ENCODE assay signal across 19 cellular contexts in the genomic region with DNA sequence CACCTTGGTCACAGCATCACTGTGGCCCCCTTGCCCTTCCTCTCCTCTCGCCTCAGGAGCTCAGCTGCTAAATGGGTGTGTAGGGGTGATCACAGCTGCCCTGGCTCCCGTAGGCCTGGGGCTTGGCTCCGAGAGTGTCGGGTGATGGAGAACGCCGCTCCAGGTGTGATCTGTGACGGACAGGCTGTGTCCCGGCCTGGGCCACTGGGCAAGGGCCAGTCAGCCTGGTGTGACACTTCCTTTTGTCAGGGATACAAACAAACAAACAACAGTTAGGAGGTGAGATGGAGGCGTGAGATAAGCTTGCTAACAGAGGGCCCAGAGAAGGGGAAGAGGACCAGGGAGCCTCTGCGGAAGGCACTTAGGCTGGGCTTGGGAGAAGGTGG. TPM values are rescaled to one million over a fixed set of nuclear protein-coding genes. Genes with fewer than 3 reads are reported as not detected.
DNase-seq lines count a peak whose midpoint lies in the region; ATAC-seq and TF ChIP-seq lines count a peak whose summit lies in the region.
"Had no signal": no experiment of that assay in that cellular context is flagged by ENCODE, and none has a peak within 500 bp of the region (broad histone marks: within the 10 kb centered on the region; RNA-seq: fewer than 3 reads in every experiment).

No MANE protein-coding gene starts in this region.

- H3K4me3 ChIP-seq in colonic mucosa: no peak overlapping the region
- H3K4me3 ChIP-seq: GM23338 had no signal

- H3K4me1 ChIP-seq in colonic mucosa: peaks cover 7% of the 10 kb centered on the region

- no peaks in the 10 kb centered on the region for H3K9me3 ChIP-seq in colonic mucosa

- TF ChIP-seq CTCF in natural killer cell (IDR thresholded peaks at IDR 0.05) (no peak), type B pancreatic cell (conservative IDR thresholded peaks at IDR 0.05) (no peak), colonic mucosa (IDR thresholded peaks at IDR 0.05) (no peak)

- intact Hi-C loops in natural killer cell (cut with micrococcal nuclease) (no loop called here), colonic mucosa (cut with DNase I) (no loop called here)

- peak overlapping the region; percentile 73 for H3K27ac ChIP-seq in cingulate gyrus (ENCODE audit: low read depth, low read length)
- no peak overlapping the region for H3K27ac ChIP-seq in colonic mucosa

- H3K36me3 Mint-ChIP-seq in activated naive CD4-positive, alpha-beta T cell treated with anti-CD3 and anti-CD28 coated beads, Interleukin-2, amount 50 U/mL, for 24 hours: no peaks in the 10 kb centered on the region
- H3K36me3 Mint-ChIP-seq in activated naive CD4-positive, alpha-beta T cell treated with anti-CD3 and anti-CD28 coated beads, Interleukin-2, amount 10 ng/mL, durations not matched to agents 7 days and 5 days: no peaks in the 10 kb centered on the region
- H3K36me3 Mint-ChIP-seq in natural killer cell (no peaks in the 10 kb centered on the region), type B pancreatic cell (no peaks in the 10 kb centered on the region)

- H3K9me3 Mint-ChIP-seq in activated naive CD4-positive, alpha-beta T cell treated with anti-CD3 and anti-CD28 coated beads, Interleukin-2, amount 50 U/mL, for 24 hours: no peaks in the 10 kb centered on the region
- no peaks in the 10 kb centered on the region for H3K9me3 Mint-ChIP-seq in activated naive CD4-positive, alpha-beta T cell treated with anti-CD3 and anti-CD28 coated beads, Interleukin-2, amount 10 ng/mL, durations not matched to agents 7 days and 5 days
- H3K9me3 Mint-ChIP-seq in natural killer cell (no peaks in the 10 kb centered on the region), type B pancreatic cell (no peaks in the 10 kb centered on the region)
- H3K9me3 Mint-ChIP-seq: GM23338 had no signal

- H3K27ac Mint-ChIP-seq in activated naive CD4-positive, alpha-beta T cell treated with anti-CD3 and anti-CD28 coated beads, Interleukin-2, amount 50 U/mL, for 24 hours: peak overlapping the region; percentile 5
- no peak overlapping the region for H3K27ac Mint-ChIP-seq in activated naive CD4-positive, alpha-beta T cell treated with anti-CD3 and anti-CD28 coated beads, Interleukin-2, amount 10 ng/mL, durations not matched to agents 7 days and 5 days
- H3K27ac Mint-ChIP-seq in natural killer cell (peak overlapping the region in 1 of 2 donors; percentile 77), type B pancreatic cell (peak overlapping the region; percentile 29)
- H3K27ac Mint-ChIP-seq: GM23338 had no signal

- no peaks in the 10 kb centered on the region for H3K27me3 ChIP-seq in colonic mucosa

- no peak overlapping the region for H3K9ac ChIP-seq in colonic mucosa (ENCODE audit: low read depth in 2 of 2, low read length in 2 of 2)

- CTCF ChIA-PET in activated naive CD4-positive, alpha-beta T cell treated with anti-CD3 and anti-CD28 coated beads, Interleukin-2, amount 10 ng/mL, durations not matched to agents 7 days and 5 days (lab: Charles Lee): interaction anchor here (1.0 to 1.4 kb wide), 4 partner anchors 13 to 26 kb away, joined by 3 read pairs; no protein-coding TSS in a partner anchor

- ATAC-seq in natural killer cell (no peak), GM21786 (IDR thresholded peaks at IDR 0.05; ENCODE audit: unreplicated experiment) (no peak)
- ATAC-seq: GM23338 had no signal

- no peak overlapping the region for H3K4me3 Mint-ChIP-seq in activated naive CD4-positive, alpha-beta T cell treated with anti-CD3 and anti-CD28 coated beads, Interleukin-2, amount 50 U/mL, for 24 hours
- H3K4me3 Mint-ChIP-seq in activated naive CD4-positive, alpha-beta T cell treated with anti-CD3 and anti-CD28 coated beads, Interleukin-2, amount 10 ng/mL, durations not matched to agents 7 days and 5 days: no peak overlapping the region
- H3K4me3 Mint-ChIP-seq in natural killer cell: peak overlapping the region; percentile 72
- no peak overlapping the region for H3K4me3 Mint-ChIP-seq in type B pancreatic cell
- H3K4me3 Mint-ChIP-seq: GM23338 had no signal

- peaks cover 16% of the 10 kb centered on the region for H3K27me3 Mint-ChIP-seq in activated naive CD4-positive, alpha-beta T cell treated with anti-CD3 and anti-CD28 coated beads, Interleukin-2, amount 50 U/mL, for 24 hours
- peaks cover 94% of the 10 kb centered on the region for H3K27me3 Mint-ChIP-seq in activated naive CD4-positive, alpha-beta T cell treated with anti-CD3 and anti-CD28 coated beads, Interleukin-2, amount 10 ng/mL, durations not matched to agents 7 days and 5 days
- H3K27me3 Mint-ChIP-seq in natural killer cell (ENCODE audit: low read depth in 2 of 2) (peaks cover 0 to 10% of the 10 kb centered on the region in 2 donors), type B pancreatic cell (peaks cover 3% of the 10 kb centered on the region)

- H3K4me1 Mint-ChIP-seq in activated naive CD4-positive, alpha-beta T cell treated with anti-CD3 and anti-CD28 coated beads, Interleukin-2, amount 50 U/mL, for 24 hours: peaks cover 10% of the 10 kb centered on the region
- H3K4me1 Mint-ChIP-seq in activated naive CD4-positive, alpha-beta T cell treated with anti-CD3 and anti-CD28 coated beads, Interleukin-2, amount 10 ng/mL, durations not matched to agents 7 days and 5 days: peaks cover 12% of the 10 kb centered on the region
- peaks cover 24 to 30% of the 10 kb centered on the region in 2 donors for H3K4me1 Mint-ChIP-seq in natural killer cell
- H3K4me1 Mint-ChIP-seq in type B pancreatic cell (ENCODE audit: unreplicated experiment): peaks cover 39% of the 10 kb centered on the region

- no peak for DNase-seq in activated naive CD4-positive, alpha-beta T cell treated with anti-CD3 and anti-CD28 coated beads, Interleukin-2, amount 10 ng/mL, durations not matched to agents 7 days and 5 days
- DNase-seq in natural killer cell (no peak), type B pancreatic cell (ENCODE audit: extremely low spot score, unreplicated experiment) (no peak), colonic mucosa (no peak), NCI-H345 treated with DMSO at 0.1 percent for 48 hours (lab: John Stamatoyannopoulos, UW; ENCODE audit: unreplicated experiment) (no peak)
- DNase-seq: activated CD4-positive, alpha-beta T cell treated with anti-CD3 and anti-CD28 coated beads for 1 hour; aorta; effector CD4-positive, alpha-beta T cell; NCI-H1417 treated with DMSO at 0.1 percent for 48 hours; NCI-H510A; stimulated activated CD4-positive, alpha-beta T cell treated with anti-CD3 and anti-CD28 coated beads, Interleukin-2, amount 100 ng/mL, for 24 hours had no signal

- H3K36me3 ChIP-seq in colonic mucosa: no peaks in the 10 kb centered on the region

RNA-seq across cellular contexts. Expression of gene ADGRG1, which starts 2.0 kb away (rescaled TPM):
- total RNA-seq in natural killer cell (100 to 1,000 TPM; 830 to 949 (median 858) TPM), type B pancreatic cell (ENCODE audit: low replicate concordance) (41.1 and 61.0 TPM in 2 replicates), colonic mucosa (100 to 1,000 TPM in 1 of 2 donors, 10 to 100 TPM in 1; 68.9 to 126 TPM)

RNA-seq across cellular contexts. Expression of gene ADGRG3, which starts 37.7 kb away (rescaled TPM):
- total RNA-seq in natural killer cell: 10 to 100 TPM; 16.6 to 57.3 (median 20.7) TPM
- not detected in 2 replicates for total RNA-seq in type B pancreatic cell (ENCODE audit: low replicate concordance)
- under 1 TPM; 0.27 to 0.82 TPM for total RNA-seq in colonic mucosa
- total RNA-seq: A673; frontal cortex; GM23338; pulmonary artery endothelial cell; T-helper 1 cell treated with Interleukin-12 subunit alpha and Interleukin-12 subunit beta and Interleukin-4 antibody, amounts not matched to agents 30 ng/mL and 1 ng/mL, for 36 hours had no signal

Comparison
In these comparisons a context has a peak if more than half of its experiments do, and no peak if none do; other contexts are left out.
1. RNA of gene ADGRG1, which starts 2.0 kb away (total RNA-seq): 830 to 949 TPM in natural killer cell; 68.9 to 126 TPM in colonic mucosa and 41.1 to 61.0 TPM in type B pancreatic cell; every median in the first group is over 4 times any median in the second.
2. RNA of gene ADGRG3, which starts 37.7 kb away (total RNA-seq): 16.6 to 57.3 TPM in natural killer cell; 0.27 to 0.82 TPM in colonic mucosa and not detected in type B pancreatic cell; every median in the first group is over 4 times any median in the second.